Comparison of ENCODE assay signal across 1 cellular context in genomic region chr10:110376021-110376773, GRCh38.
TF ChIP-seq lines count a peak whose summit lies in the region.

No MANE protein-coding gene starts in this region.

TF ChIP-seq in HepG2, 621 proteins besides CTCF, POLR2A, EP300 and RAD21 (continued from another document and continues in another):
- TF ChIP-seq, protein P1, sequence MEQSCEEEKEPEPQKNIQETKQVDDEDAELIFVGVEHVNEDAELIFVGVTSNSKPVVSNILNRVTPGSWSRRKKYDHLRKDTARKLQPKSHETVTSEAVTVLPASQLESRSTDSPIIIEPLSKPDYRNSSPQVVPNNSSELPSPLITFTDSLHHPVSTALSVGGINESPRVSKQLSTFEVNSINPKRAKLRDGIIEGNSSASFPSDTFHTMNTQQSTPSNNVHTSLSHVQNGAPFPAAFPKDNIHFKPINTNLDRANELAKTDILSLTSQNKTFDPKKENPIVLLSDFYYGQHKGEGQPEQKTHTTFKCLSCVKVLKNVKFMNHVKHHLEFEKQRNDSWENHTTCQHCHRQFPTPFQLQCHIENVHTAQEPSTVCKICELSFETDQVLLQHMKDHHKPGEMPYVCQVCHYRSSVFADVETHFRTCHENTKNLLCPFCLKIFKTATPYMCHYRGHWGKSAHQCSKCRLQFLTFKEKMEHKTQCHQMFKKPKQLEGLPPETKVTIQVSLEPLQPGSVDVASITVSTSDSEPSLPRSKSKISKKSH (CRISPR knock-in tag; IDR thresholded peaks at IDR 0.05; ENCODE audit: borderline replicate concordance): no peak
- TF ChIP-seq RCOR2 (CRISPR knock-in tag; IDR thresholded peaks at IDR 0.05) (no peak), ATF7-NPFF (CRISPR knock-in tag; IDR thresholded peaks at IDR 0.05; ENCODE audit: low read depth) (no peak), BRCA1 (CRISPR knock-in tag; IDR thresholded peaks at IDR 0.05) (no peak), ZFP37 (CRISPR knock-in tag; IDR thresholded peaks at IDR 0.05; ENCODE audit: borderline replicate concordance) (no peak), MTA3 (CRISPR knock-in tag; IDR thresholded peaks at IDR 0.05) (no peak), KDM6A (CRISPR knock-in tag; IDR thresholded peaks at IDR 0.05; ENCODE audit: low read depth) (no peak), AGO1 (IDR thresholded peaks at IDR 0.05; ENCODE audit: low read depth, low read length, poor library complexity, severe bottlenecking) (no peak), ZNF335 (CRISPR knock-in tag; IDR thresholded peaks at IDR 0.05) (0 out of 2 replicates have a peak, but pooled peaks have one; percentile 25), BRD4 (CRISPR knock-in tag; IDR thresholded peaks at IDR 0.05) (no peak), IRF2 (CRISPR knock-in tag; IDR thresholded peaks at IDR 0.05) (0 out of 2 replicates have a peak, but pooled peaks have one; percentile 31), MEIS2 (CRISPR knock-in tag; IDR thresholded peaks at IDR 0.05) (0 out of 2 replicates have a peak, but pooled peaks have one; percentile 54), ELF4 (CRISPR knock-in tag; IDR thresholded peaks at IDR 0.05; ENCODE audit: borderline replicate concordance) (no peak), ZNF350 (CRISPR knock-in tag; IDR thresholded peaks at IDR 0.05; ENCODE audit: borderline replicate concordance, low read depth) (peak; percentile 48; the same call in 1 of the 2 replicates), RARA (CRISPR knock-in tag; IDR thresholded peaks at IDR 0.05) (peak; percentile 75), HNRNPK (IDR thresholded peaks at IDR 0.05; ENCODE audit: low read depth, low read length, poor library complexity, severe bottlenecking) (no peak), ZNF670 (CRISPR knock-in tag; IDR thresholded peaks at IDR 0.05; ENCODE audit: borderline replicate concordance) (peak; percentile 27; the same call in 1 of the 2 replicates), ZNF816 (CRISPR knock-in tag; IDR thresholded peaks at IDR 0.05; ENCODE audit: borderline replicate concordance) (no peak), ZNF687 (CRISPR knock-in tag; IDR thresholded peaks at IDR 0.05) (peak; percentile 61), NR2F6 (IDR thresholded peaks at IDR 0.05) (peak; percentile 36; the same call in 1 of the 2 replicates), NR2F6 (CRISPR knock-in tag; IDR thresholded peaks at IDR 0.05) (no peak), ZNF101 (CRISPR knock-in tag; IDR thresholded peaks at IDR 0.05; ENCODE audit: borderline replicate concordance, low read depth) (no peak), ZNF253 (CRISPR knock-in tag; IDR thresholded peaks at IDR 0.05; ENCODE audit: borderline replicate concordance) (no peak), ZNF546 (CRISPR knock-in tag; conservative IDR thresholded peaks at IDR 0.05) (no peak), HOXA5 (CRISPR knock-in tag; IDR thresholded peaks at IDR 0.05) (no peak), SALL1 (CRISPR knock-in tag; IDR thresholded peaks at IDR 0.05) (peak; percentile 47; the same call in 1 of the 2 replicates), ZNF775 (CRISPR knock-in tag; IDR thresholded peaks at IDR 0.05; ENCODE audit: borderline replicate concordance) (no peak), KDM2A (CRISPR knock-in tag; IDR thresholded peaks at IDR 0.05; ENCODE audit: borderline replicate concordance, low read depth) (0 out of 2 replicates have a peak, but pooled peaks have one; percentile 30), ISL2 (CRISPR knock-in tag; IDR thresholded peaks at IDR 0.05) (no peak), FOXA3 (CRISPR knock-in tag; IDR thresholded peaks at IDR 0.05) (0 out of 2 replicates have a peak, but pooled peaks have one; percentile 12), HDAC6 (IDR thresholded peaks at IDR 0.05; ENCODE audit: low read depth, low read length) (no peak), AHDC1 (CRISPR knock-in tag; IDR thresholded peaks at IDR 0.05; ENCODE audit: borderline replicate concordance) (0 out of 2 replicates have a peak, but pooled peaks have one; percentile 29), ZFP36L2 (CRISPR knock-in tag; IDR thresholded peaks at IDR 0.05) (no peak), RELA (CRISPR knock-in tag; IDR thresholded peaks at IDR 0.05) (no peak), ZNF609 (CRISPR knock-in tag; IDR thresholded peaks at IDR 0.05; ENCODE audit: borderline replicate concordance) (no peak), FOSL2 (CRISPR knock-in tag; IDR thresholded peaks at IDR 0.05) (peak; percentile 13; the same call in 1 of the 2 replicates)
- TF ChIP-seq, protein P2, sequence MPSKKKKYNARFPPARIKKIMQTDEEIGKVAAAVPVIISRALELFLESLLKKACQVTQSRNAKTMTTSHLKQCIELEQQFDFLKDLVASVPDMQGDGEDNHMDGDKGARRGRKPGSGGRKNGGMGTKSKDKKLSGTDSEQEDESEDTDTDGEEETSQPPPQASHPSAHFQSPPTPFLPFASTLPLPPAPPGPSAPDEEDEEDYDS (CRISPR knock-in tag; IDR thresholded peaks at IDR 0.05): no peak
- TF ChIP-seq, protein P3, sequence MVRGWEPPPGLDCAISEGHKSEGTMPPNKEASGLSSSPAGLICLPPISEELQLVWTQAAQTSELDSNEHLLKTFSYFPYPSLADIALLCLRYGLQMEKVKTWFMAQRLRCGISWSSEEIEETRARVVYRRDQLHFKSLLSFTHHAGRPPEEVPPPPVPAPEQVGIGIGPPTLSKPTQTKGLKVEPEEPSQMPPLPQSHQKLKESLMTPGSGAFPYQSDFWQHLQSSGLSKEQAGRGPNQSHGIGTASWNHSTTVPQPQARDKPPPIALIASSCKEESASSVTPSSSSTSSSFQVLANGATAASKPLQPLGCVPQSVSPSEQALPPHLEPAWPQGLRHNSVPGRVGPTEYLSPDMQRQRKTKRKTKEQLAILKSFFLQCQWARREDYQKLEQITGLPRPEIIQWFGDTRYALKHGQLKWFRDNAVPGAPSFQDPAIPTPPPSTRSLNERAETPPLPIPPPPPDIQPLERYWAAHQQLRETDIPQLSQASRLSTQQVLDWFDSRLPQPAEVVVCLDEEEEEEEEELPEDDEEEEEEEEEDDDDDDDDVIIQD (CRISPR knock-in tag; IDR thresholded peaks at IDR 0.05; ENCODE audit: low read depth): 0 out of 2 replicates have a peak, but pooled peaks have one; percentile 42
- TF ChIP-seq, protein P4, sequence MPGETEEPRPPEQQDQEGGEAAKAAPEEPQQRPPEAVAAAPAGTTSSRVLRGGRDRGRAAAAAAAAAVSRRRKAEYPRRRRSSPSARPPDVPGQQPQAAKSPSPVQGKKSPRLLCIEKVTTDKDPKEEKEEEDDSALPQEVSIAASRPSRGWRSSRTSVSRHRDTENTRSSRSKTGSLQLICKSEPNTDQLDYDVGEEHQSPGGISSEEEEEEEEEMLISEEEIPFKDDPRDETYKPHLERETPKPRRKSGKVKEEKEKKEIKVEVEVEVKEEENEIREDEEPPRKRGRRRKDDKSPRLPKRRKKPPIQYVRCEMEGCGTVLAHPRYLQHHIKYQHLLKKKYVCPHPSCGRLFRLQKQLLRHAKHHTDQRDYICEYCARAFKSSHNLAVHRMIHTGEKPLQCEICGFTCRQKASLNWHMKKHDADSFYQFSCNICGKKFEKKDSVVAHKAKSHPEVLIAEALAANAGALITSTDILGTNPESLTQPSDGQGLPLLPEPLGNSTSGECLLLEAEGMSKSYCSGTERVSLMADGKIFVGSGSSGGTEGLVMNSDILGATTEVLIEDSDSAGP (CRISPR knock-in tag; IDR thresholded peaks at IDR 0.05; ENCODE audit: borderline replicate concordance): peak; percentile 56
